ENCODE assay signal across 8 cellular contexts in genomic region chr6:112202639-112203341, GRCh38. TPM values are rescaled to one million over a fixed set of nuclear protein-coding genes. Genes with fewer than 3 reads are reported as not detected.
DNase-seq lines count a peak whose midpoint lies in the region; ATAC-seq and TF ChIP-seq lines count a peak whose summit lies in the region.
"Had no signal": no experiment of that assay in that cellular context is flagged by ENCODE, and none has a peak within 500 bp of the region (broad histone marks: within the 10 kb centered on the region; RNA-seq: fewer than 3 reads in every experiment).

No MANE protein-coding gene starts in this region.

- TF ChIP-seq CTCF in chondrocyte (IDR thresholded peaks at IDR 0.05) (no peak), ascending aorta (IDR thresholded peaks at IDR 0.05) (no peak)

- H3K9me3 Mint-ChIP-seq in chondrocyte (ENCODE audit: low read depth), result peaks cover 2% of the 10 kb centered on the region

- H3K4me3 ChIP-seq in subcutaneous abdominal adipose tissue (ENCODE audit: low read depth in 1 of 5, low read length in 5 of 5), result no peak overlapping the region
- no peak overlapping the region for H3K4me3 ChIP-seq in ascending aorta
- H3K4me3 ChIP-seq: K562 had no signal

- H3K27ac Mint-ChIP-seq in chondrocyte (ENCODE audit: unreplicated experiment), result peak overlapping the region; percentile 83

- no peak for DNase-seq in chondrocyte (ENCODE audit: low spot score)
- DNase-seq in NCI-H1105 (lab: John Stamatoyannopoulos, UW), result no peak
- no peak for DNase-seq in ascending aorta (ENCODE audit: low spot score in 2 of 2)
- no peak for DNase-seq in COLO829 (ENCODE audit: low spot score)

- H3K36me3 ChIP-seq in subcutaneous abdominal adipose tissue (ENCODE audit: control insufficient read depth in 5 of 5, insufficient read depth in 5 of 5, low read length in 5 of 5), result peaks cover 28 to 71% (median 49%) of the 10 kb centered on the region in 5 donors
- H3K36me3 ChIP-seq in ascending aorta, result no peaks in the 10 kb centered on the region

- H3K27ac ChIP-seq in subcutaneous abdominal adipose tissue (ENCODE audit: low read depth, low read length), result peak overlapping the region; percentile 91
- peak overlapping the region in 1 of 2 donors; percentile 2 for H3K27ac ChIP-seq in ascending aorta

- H3K9ac ChIP-seq in subcutaneous abdominal adipose tissue (ENCODE audit: low read length in 5 of 5), result peak overlapping the region; percentile 31 to 79 (median 49)

- H3K36me3 Mint-ChIP-seq in chondrocyte (ENCODE audit: low read depth), result peaks cover 16% of the 10 kb centered on the region

- H3K4me1 Mint-ChIP-seq in chondrocyte (ENCODE audit: low read depth), result peaks cover 43% of the 10 kb centered on the region

- H3K9me3 ChIP-seq in subcutaneous abdominal adipose tissue (ENCODE audit: control insufficient read depth in 5 of 5, low read length in 5 of 5) (no peaks in the 10 kb centered on the region), ascending aorta (no peaks in the 10 kb centered on the region)

- intact Hi-C loops in ascending aorta (cut with DNase I), result no loop called here

- peak; percentile 89 for ATAC-seq in GM19455 (IDR thresholded peaks at IDR 0.05; ENCODE audit: unreplicated experiment)
- peak; percentile 58 for ATAC-seq in HG03159 (IDR thresholded peaks at IDR 0.05; ENCODE audit: unreplicated experiment)
- ATAC-seq: K562 had no signal

- peak overlapping the region; percentile 26 for H3K4me3 Mint-ChIP-seq in chondrocyte (ENCODE audit: unreplicated experiment)

- H3K27me3 ChIP-seq in subcutaneous abdominal adipose tissue (ENCODE audit: control insufficient read depth in 5 of 5, insufficient read depth in 4 of 5, low read length in 5 of 5), result no peaks in the 10 kb centered on the region
- H3K27me3 ChIP-seq in ascending aorta, result no peaks in the 10 kb centered on the region

- H3K27me3 Mint-ChIP-seq in chondrocyte (ENCODE audit: low read depth), result no peaks in the 10 kb centered on the region

- H3K4me1 ChIP-seq in subcutaneous abdominal adipose tissue (ENCODE audit: control insufficient read depth in 5 of 5, insufficient read depth in 5 of 5, low read length in 5 of 5), result peaks cover 4 to 63% (median 53%) of the 10 kb centered on the region in 5 donors
- peaks cover 0 to 2% of the 10 kb centered on the region in 2 donors for H3K4me1 ChIP-seq in ascending aorta

RNA-seq across cellular contexts. Expression of gene LAMA4, which starts 51.6 kb away (rescaled TPM):
- total RNA-seq in chondrocyte (55.2 to 115 TPM (median 102 TPM) in 3 replicates), ascending aorta (49.0 TPM)
